Comparison of ENCODE assay signal across 12 cellular contexts in genomic region chr2:46051103-46051502, GRCh38.
DNase-seq lines count a peak whose midpoint lies in the region; ATAC-seq, FAIRE-seq and TF ChIP-seq lines count a peak whose summit lies in the region.
"Had no signal": no experiment of that assay in that cellular context is flagged by ENCODE, and none has a peak within 500 bp of the region (broad histone marks: within the 10 kb centered on the region; RNA-seq: fewer than 3 reads in every experiment).

No MANE protein-coding gene starts in this region.

- no peak overlapping the region for H3K27ac Mint-ChIP-seq in activated naive CD8-positive, alpha-beta T cell treated with anti-CD3 and anti-CD28 coated beads, Interleukin-2, amount 50 U/mL, for 24 hours
- no peak overlapping the region for H3K27ac Mint-ChIP-seq in activated naive CD8-positive, alpha-beta T cell treated with anti-CD3 and anti-CD28 coated beads for 36 hours
- H3K27ac Mint-ChIP-seq in activated CD4-positive, alpha-beta memory T cell treated with anti-CD3 and anti-CD28 coated beads, Interleukin-2, amount 10 ng/mL, durations not matched to agents 7 days and 5 days, result peak overlapping the region; percentile 46
- H3K27ac Mint-ChIP-seq: HFFc6 had no signal

- peaks cover 7% of the 10 kb centered on the region for H3K4me1 Mint-ChIP-seq in activated naive CD8-positive, alpha-beta T cell treated with anti-CD3 and anti-CD28 coated beads, Interleukin-2, amount 50 U/mL, for 24 hours
- H3K4me1 Mint-ChIP-seq in activated naive CD8-positive, alpha-beta T cell treated with anti-CD3 and anti-CD28 coated beads for 36 hours, result peaks cover 3% of the 10 kb centered on the region
- H3K4me1 Mint-ChIP-seq in activated CD4-positive, alpha-beta memory T cell treated with anti-CD3 and anti-CD28 coated beads, Interleukin-2, amount 10 ng/mL, durations not matched to agents 7 days and 5 days, result peaks cover 22% of the 10 kb centered on the region
- H3K4me1 Mint-ChIP-seq: CD4-positive, CD25-positive, alpha-beta regulatory T cell had no signal

- DNase-seq in activated naive CD8-positive, alpha-beta T cell treated with anti-CD3 and anti-CD28 coated beads, Interleukin-2, amount 50 U/mL, for 24 hours, result no peak
- DNase-seq in activated naive CD8-positive, alpha-beta T cell treated with anti-CD3 and anti-CD28 coated beads for 36 hours, result no peak
- DNase-seq in activated CD4-positive, alpha-beta memory T cell treated with anti-CD3 and anti-CD28 coated beads, Interleukin-2, amount 10 ng/mL, durations not matched to agents 7 days and 5 days, result no peak
- DNase-seq in activated CD4-positive, CD25-positive, alpha-beta regulatory T cell treated with anti-CD3 and anti-CD28 coated beads, Interleukin-2, amount 50 U/mL, for 72 hours, result no peak
- DNase-seq in GM12892 (ENCODE audit: insufficient read length), result no peak
- DNase-seq: CD4-positive, CD25-positive, alpha-beta regulatory T cell; GF-D8; HCEC 1CT; HFFc6 had no signal

- FAIRE-seq in GM12892 (lab: Jason Lieb, UNC), result no peak
- FAIRE-seq: A549 had no signal

- POLR2A ChIA-PET in activated CD4-positive, alpha-beta memory T cell treated with anti-CD3 and anti-CD28 coated beads, Interleukin-2, amount 10 ng/mL, durations not matched to agents 7 days and 5 days (lab: Charles Lee), result interaction anchor here (0.7 to 1.5 kb wide), 3 partner anchors 30 to 311 kb away, joined by 3 read pairs; no protein-coding TSS in a partner anchor

- H3K9me3 Mint-ChIP-seq in activated naive CD8-positive, alpha-beta T cell treated with anti-CD3 and anti-CD28 coated beads, Interleukin-2, amount 50 U/mL, for 24 hours, result no peaks in the 10 kb centered on the region
- H3K9me3 Mint-ChIP-seq in activated naive CD8-positive, alpha-beta T cell treated with anti-CD3 and anti-CD28 coated beads for 36 hours, result no peaks in the 10 kb centered on the region
- no peaks in the 10 kb centered on the region for H3K9me3 Mint-ChIP-seq in activated CD4-positive, alpha-beta memory T cell treated with anti-CD3 and anti-CD28 coated beads, Interleukin-2, amount 10 ng/mL, durations not matched to agents 7 days and 5 days
- H3K9me3 Mint-ChIP-seq: HFFc6 had no signal

- TF ChIP-seq POLR2A in GM12892 (IDR thresholded peaks at IDR 0.05; ENCODE audit: low read depth, low read length), result no peak

- H3K27me3 ChIP-seq in layer of hippocampus (ENCODE audit: control insufficient read depth, insufficient read depth, low read length), result no peaks in the 10 kb centered on the region
- H3K27me3 ChIP-seq: BLaER1 treated with 17β-estradiol and CSF1 and Interleukin-3, amounts not matched to agents 10 nM and 100 nM had no signal

- no peaks in the 10 kb centered on the region for H3K27me3 Mint-ChIP-seq in activated naive CD8-positive, alpha-beta T cell treated with anti-CD3 and anti-CD28 coated beads, Interleukin-2, amount 50 U/mL, for 24 hours
- H3K27me3 Mint-ChIP-seq in activated naive CD8-positive, alpha-beta T cell treated with anti-CD3 and anti-CD28 coated beads for 36 hours, result no peaks in the 10 kb centered on the region
- no peaks in the 10 kb centered on the region for H3K27me3 Mint-ChIP-seq in activated CD4-positive, alpha-beta memory T cell treated with anti-CD3 and anti-CD28 coated beads, Interleukin-2, amount 10 ng/mL, durations not matched to agents 7 days and 5 days
- H3K27me3 Mint-ChIP-seq: CD4-positive, CD25-positive, alpha-beta regulatory T cell had no signal

- CTCF ChIA-PET in activated CD4-positive, alpha-beta memory T cell treated with anti-CD3 and anti-CD28 coated beads, Interleukin-2, amount 10 ng/mL, durations not matched to agents 7 days and 5 days (lab: Charles Lee), result interaction anchor here (0.8 to 4.2 kb wide), 4 partner anchors 12 to 40 kb away, joined by 3 to 19 read pairs (median 5); no protein-coding TSS in a partner anchor

- H3K4me3 Mint-ChIP-seq in activated naive CD8-positive, alpha-beta T cell treated with anti-CD3 and anti-CD28 coated beads, Interleukin-2, amount 50 U/mL, for 24 hours, result no peak overlapping the region
- H3K4me3 Mint-ChIP-seq in activated naive CD8-positive, alpha-beta T cell treated with anti-CD3 and anti-CD28 coated beads for 36 hours, result no peak overlapping the region
- H3K4me3 Mint-ChIP-seq in activated CD4-positive, alpha-beta memory T cell treated with anti-CD3 and anti-CD28 coated beads, Interleukin-2, amount 10 ng/mL, durations not matched to agents 7 days and 5 days, result no peak overlapping the region
- H3K4me3 Mint-ChIP-seq: CD4-positive, CD25-positive, alpha-beta regulatory T cell; HFFc6 had no signal

- H3K27ac ChIP-seq in layer of hippocampus (ENCODE audit: low read depth, low read length), result peak overlapping the region; percentile 35
- H3K27ac ChIP-seq: A549; BLaER1 treated with 17β-estradiol and CSF1 and Interleukin-3, amounts not matched to agents 10 nM and 100 nM had no signal

- peaks cover 2% of the 10 kb centered on the region for H3K36me3 Mint-ChIP-seq in activated naive CD8-positive, alpha-beta T cell treated with anti-CD3 and anti-CD28 coated beads, Interleukin-2, amount 50 U/mL, for 24 hours (ENCODE audit: low read depth)
- peaks cover 3% of the 10 kb centered on the region for H3K36me3 Mint-ChIP-seq in activated naive CD8-positive, alpha-beta T cell treated with anti-CD3 and anti-CD28 coated beads for 36 hours
- H3K36me3 Mint-ChIP-seq in activated CD4-positive, alpha-beta memory T cell treated with anti-CD3 and anti-CD28 coated beads, Interleukin-2, amount 10 ng/mL, durations not matched to agents 7 days and 5 days (ENCODE audit: low read depth), result peaks cover 8% of the 10 kb centered on the region

- peak; percentile 56 for ATAC-seq in activated naive CD8-positive, alpha-beta T cell treated with anti-CD3 and anti-CD28 coated beads, Interleukin-2, amount 50 U/mL, for 24 hours
